ENCODE assay signal across 1 cellular context in genomic region chr22:17084554-17085276, GRCh38.
TF ChIP-seq lines count a peak whose summit lies in the region.

TSS of gene IL17RA (plus strand) at chr22:17085000. CDS start at chr22:17085092, 92 bp downstream.

TF ChIP-seq in K562, 482 proteins besides CTCF, POLR2A, EP300 and RAD21 (continued from another document and continues in another):
- TF ChIP-seq MXD1 (CRISPR knock-in tag; IDR thresholded peaks at IDR 0.05; ENCODE audit: borderline replicate concordance, poor library complexity, severe bottlenecking), result no peak
- no peak for TF ChIP-seq EWSR1 (IDR thresholded peaks at IDR 0.05; ENCODE audit: borderline replicate concordance, low read depth, partially characterized antibody)
- TF ChIP-seq REST (CRISPR knock-in tag; IDR thresholded peaks at IDR 0.05; ENCODE audit: low read depth), result no peak
- TF ChIP-seq ZNF740 (CRISPR knock-in tag; IDR thresholded peaks at IDR 0.05), result no peak
- TF ChIP-seq ZNF740 (tag; IDR thresholded peaks at IDR 0.05), result no peak
- TF ChIP-seq ATF6 (CRISPR knock-in tag; IDR thresholded peaks at IDR 0.05), result no peak
- no peak for TF ChIP-seq CBX3 (IDR thresholded peaks at IDR 0.05; ENCODE audit: borderline replicate concordance in 1 of 2, low read length in 2 of 2)
- no peak for TF ChIP-seq ZNF695 (CRISPR knock-in tag; IDR thresholded peaks at IDR 0.05)
- no peak for TF ChIP-seq SREBF1 (IDR thresholded peaks at IDR 0.05; ENCODE audit: borderline replicate concordance, low read depth, low read length)
- TF ChIP-seq THRAP3 (IDR thresholded peaks at IDR 0.05; ENCODE audit: borderline replicate concordance), result no peak
- TF ChIP-seq CREB1 (IDR thresholded peaks at IDR 0.05), result no peak
- no peak for TF ChIP-seq CREB1 (CRISPR knock-in tag; IDR thresholded peaks at IDR 0.05)
- no peak for TF ChIP-seq CBFA2T2 (conservative IDR thresholded peaks at IDR 0.05)
- no peak for TF ChIP-seq FOXA1 (IDR thresholded peaks at IDR 0.05; ENCODE audit: borderline replicate concordance)
- TF ChIP-seq PYGO2 (tag; IDR thresholded peaks at IDR 0.05), result no peak
- TF ChIP-seq ATF3 (IDR thresholded peaks at IDR 0.05), result no peak
- TF ChIP-seq ATF3 (CRISPR knock-in tag; conservative IDR thresholded peaks at IDR 0.05), result no peak
- no peak for TF ChIP-seq ZNF518B (CRISPR knock-in tag; IDR thresholded peaks at IDR 0.05)
- TF ChIP-seq USF1 (CRISPR knock-in tag; IDR thresholded peaks at IDR 0.05), result no peak
- TF ChIP-seq ZNF184 (CRISPR knock-in tag; IDR thresholded peaks at IDR 0.05), result no peak
- TF ChIP-seq PBX2 (CRISPR knock-in tag; IDR thresholded peaks at IDR 0.05; ENCODE audit: low read depth), result no peak
- TF ChIP-seq PBX2 (tag; conservative IDR thresholded peaks at IDR 0.05; ENCODE audit: low read depth), result no peak
- no peak for TF ChIP-seq XRCC4 (IDR thresholded peaks at IDR 0.05; ENCODE audit: extremely low read depth, insufficient read depth, insufficient read length)
- no peak for TF ChIP-seq E2F3 (CRISPR knock-in tag; IDR thresholded peaks at IDR 0.05)
- TF ChIP-seq SRSF9 (IDR thresholded peaks at IDR 0.05; ENCODE audit: borderline replicate concordance, low read depth, low read length), result no peak
- no peak for TF ChIP-seq RERE (CRISPR knock-in tag; IDR thresholded peaks at IDR 0.05; ENCODE audit: borderline replicate concordance)
- TF ChIP-seq ILF3 (IDR thresholded peaks at IDR 0.05; ENCODE audit: borderline replicate concordance), result no peak
- no peak for TF ChIP-seq ZNF146 (CRISPR knock-in tag; IDR thresholded peaks at IDR 0.05; ENCODE audit: unreplicated experiment)
- no peak for TF ChIP-seq POLR3A (IDR thresholded peaks at IDR 0.05; ENCODE audit: borderline replicate concordance, extremely low read depth, insufficient read depth, insufficient read length)
- TF ChIP-seq ZNF23 (CRISPR knock-in tag; IDR thresholded peaks at IDR 0.05), result no peak
- TF ChIP-seq SMC3 (conservative IDR thresholded peaks at IDR 0.05; ENCODE audit: insufficient read depth, low read depth, low read length), result no peak
